Comparison of ENCODE assay signal across 18 cellular contexts in the genomic region with DNA sequence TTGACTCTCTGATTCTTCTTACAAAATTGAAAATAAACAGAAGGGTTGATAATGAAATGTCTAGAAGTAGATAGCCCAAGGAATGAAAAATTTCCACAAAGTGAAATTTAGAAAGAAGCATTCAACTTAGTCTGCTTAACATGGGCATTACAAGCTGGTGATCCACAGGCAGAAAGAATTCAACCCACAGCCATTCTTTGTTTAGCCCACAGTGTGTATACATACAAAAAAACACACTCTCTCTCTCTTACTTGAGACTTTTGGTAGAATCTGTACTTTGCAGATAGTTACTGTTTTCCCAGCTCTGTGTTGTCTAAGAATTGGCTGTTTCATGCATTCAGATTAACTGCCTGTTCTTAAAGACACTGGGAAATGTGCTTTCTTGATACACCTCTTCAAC.
DNase-seq lines count a peak whose midpoint lies in the region; ATAC-seq and TF ChIP-seq lines count a peak whose summit lies in the region.
"Had no signal": no experiment of that assay in that cellular context is flagged by ENCODE, and none has a peak within 500 bp of the region (broad histone marks: within the 10 kb centered on the region; RNA-seq: fewer than 3 reads in every experiment).

No MANE protein-coding gene starts in this region.

- H3K27me3 Mint-ChIP-seq in activated T-helper 17 cell treated with anti-CD3 and anti-CD28 coated beads, Interleukin-2, amount 50 U/mL, for 72 hours, result peaks cover 5% of the 10 kb centered on the region
- H3K27me3 Mint-ChIP-seq: B cell had no signal

- H2AFZ ChIP-seq in PC-3 (ENCODE audit: low read length), result no peak overlapping the region
- H2AFZ ChIP-seq: GM23338 had no signal

- H3K9me3 Mint-ChIP-seq in activated T-helper 17 cell treated with anti-CD3 and anti-CD28 coated beads, Interleukin-2, amount 50 U/mL, for 72 hours, result no peaks in the 10 kb centered on the region
- H3K9me3 Mint-ChIP-seq: CD8-positive, alpha-beta T cell; GM23338 had no signal

- H3F3A ChIP-seq in PC-3 (ENCODE audit: low read length, unreplicated experiment), result no peaks in the 10 kb centered on the region

- H3K4me1 Mint-ChIP-seq in activated T-helper 17 cell treated with anti-CD3 and anti-CD28 coated beads, Interleukin-2, amount 50 U/mL, for 72 hours, result no peaks in the 10 kb centered on the region
- H3K4me1 Mint-ChIP-seq: B cell had no signal

- POLR2A ChIA-PET in PC-3 (lab: Charles Lee; ENCODE audit: unreplicated experiment), result no interaction called here

- DNase-seq in AG10803 (ENCODE audit: low read depth), result peak; percentile 6
- DNase-seq in PC-3, result no peak
- peak; percentile 17 for DNase-seq in fibroblast of peridontal ligament (ENCODE audit: extremely low read depth)
- no peak for DNase-seq in omental fat pad (ENCODE audit: low spot score)
- DNase-seq in DMS114 treated with DMSO at 0.1 percent for 48 hours (lab: John Stamatoyannopoulos, UW; ENCODE audit: unreplicated experiment), result no peak
- DNase-seq in SHP77 (lab: John Stamatoyannopoulos, UW), result no peak
- DNase-seq: 8988T; CD8-positive, alpha-beta T cell; DMS 273 treated with DMSO at 0.1 percent for 48 hours; GDM1 had no signal

- H3K9me3 ChIP-seq in PC-3 (ENCODE audit: low read length), result no peaks in the 10 kb centered on the region
- H3K9me3 ChIP-seq: BLaER1 treated with 17β-estradiol and CSF1 and Interleukin-3, amounts not matched to agents 10 nM and 100 nM had no signal

- no peak overlapping the region for H3K27ac Mint-ChIP-seq in activated T-helper 17 cell treated with anti-CD3 and anti-CD28 coated beads, Interleukin-2, amount 50 U/mL, for 72 hours
- H3K27ac Mint-ChIP-seq: B cell; CD8-positive, alpha-beta T cell; GM23338 had no signal

- no peaks in the 10 kb centered on the region for H3K36me3 Mint-ChIP-seq in activated T-helper 17 cell treated with anti-CD3 and anti-CD28 coated beads, Interleukin-2, amount 50 U/mL, for 72 hours (ENCODE audit: low read depth)
- H3K36me3 Mint-ChIP-seq: CD8-positive, alpha-beta T cell had no signal

- CTCF ChIA-PET in PC-3 (lab: Charles Lee), result interaction anchor here (0.9 kb wide), 1 partner anchor 52 kb away, joined by 3 read pairs; no protein-coding TSS in a partner anchor

- H4K20me1 ChIP-seq in PC-3 (ENCODE audit: low read length), result no peaks in the 10 kb centered on the region
- H4K20me1 ChIP-seq: BLaER1 treated with 17β-estradiol and CSF1 and Interleukin-3, amounts not matched to agents 10 nM and 100 nM had no signal

- H3K4me2 ChIP-seq in PC-3 (ENCODE audit: low read length), result peak overlapping the region; percentile 12; the same call in 1 of the 2 replicates
- H3K4me2 ChIP-seq: BLaER1 treated with 17β-estradiol and CSF1 and Interleukin-3, amounts not matched to agents 10 nM and 100 nM; GM23338 had no signal

- ATAC-seq in PC-3, result peak; percentile 3; the same call in 1 of the 2 replicates
- peak; percentile 7 for ATAC-seq in omental fat pad (ENCODE audit: low FRiP score)
- ATAC-seq in GM19452 (IDR thresholded peaks at IDR 0.05; ENCODE audit: unreplicated experiment), result no peak
- no peak for ATAC-seq in activated T-helper 17 cell treated with anti-CD3 and anti-CD28 coated beads, Interleukin-2, amount 50 U/mL, for 72 hours (replicated peaks)
- ATAC-seq: CD8-positive, alpha-beta T cell; GM23338; HCT116; K562 had no signal

- no peak overlapping the region for H3K9ac ChIP-seq in PC-3 (ENCODE audit: low read length)
- H3K9ac ChIP-seq: BLaER1 treated with 17β-estradiol and CSF1 and Interleukin-3, amounts not matched to agents 10 nM and 100 nM had no signal

- H3K4me3 ChIP-seq in AG10803 (ENCODE audit: low read length), result no peak overlapping the region
- no peak overlapping the region for H3K4me3 ChIP-seq in PC-3 (ENCODE audit: low read length)
- H3K4me3 ChIP-seq: BLaER1 treated with 17β-estradiol and CSF1 and Interleukin-3, amounts not matched to agents 10 nM and 100 nM; GM23338; K562 had no signal

- H3K4me3 Mint-ChIP-seq in activated T-helper 17 cell treated with anti-CD3 and anti-CD28 coated beads, Interleukin-2, amount 50 U/mL, for 72 hours, result no peak overlapping the region
- H3K4me3 Mint-ChIP-seq: B cell; CD8-positive, alpha-beta T cell; GM23338 had no signal

- TF ChIP-seq CTCF in AG10803 (conservative IDR thresholded peaks at IDR 0.05; ENCODE audit: low read length) (no peak), PC-3 (conservative IDR thresholded peaks at IDR 0.05; ENCODE audit: low read depth, low read length) (no peak), omental fat pad (IDR thresholded peaks at IDR 0.05) (no peak)

- BruUV-seq in PC-3 (replicated peaks; lab: Mats Ljungman, UMichigan), result no TSS peak

- intact Hi-C loops in PC-3 (cut with micrococcal nuclease), result loop anchor here (1.0 to 10.0 kb wide), 7 partner anchors 22 to 314 kb away; no protein-coding TSS in a partner anchor

- no peaks in the 10 kb centered on the region for H3K27me3 ChIP-seq in PC-3 (ENCODE audit: low read length)
- H3K27me3 ChIP-seq: BLaER1 treated with 17β-estradiol and CSF1 and Interleukin-3, amounts not matched to agents 10 nM and 100 nM had no signal

- no peaks in the 10 kb centered on the region for H3K36me3 ChIP-seq in PC-3 (ENCODE audit: low read depth, low read length)
- H3K36me3 ChIP-seq: BLaER1 treated with 17β-estradiol and CSF1 and Interleukin-3, amounts not matched to agents 10 nM and 100 nM had no signal

- no peaks in the 10 kb centered on the region for H3K79me2 ChIP-seq in PC-3 (ENCODE audit: low read length)

- no peaks in the 10 kb centered on the region for H3K9me2 ChIP-seq in PC-3 (replicated peaks; ENCODE audit: low read length)

- 0 out of 2 replicates have a peak overlapping the region, but pooled peaks have one; percentile 11 for H3K27ac ChIP-seq in PC-3 (ENCODE audit: low read length)
- H3K27ac ChIP-seq: BLaER1 treated with 17β-estradiol and CSF1 and Interleukin-3, amounts not matched to agents 10 nM and 100 nM; HL-60 had no signal

- peaks cover 17% of the 10 kb centered on the region for H3K4me1 ChIP-seq in PC-3 (ENCODE audit: insufficient read depth, low read length)
- H3K4me1 ChIP-seq: BLaER1 treated with 17β-estradiol and CSF1 and Interleukin-3, amounts not matched to agents 10 nM and 100 nM had no signal

Comparison
In these comparisons a context has a peak if more than half of its experiments do, and no peak if none do; other contexts are left out.
1. DNase-seq: peak in AG10803 (single experiment) and fibroblast of peridontal ligament (single experiment); none in PC-3 (single experiment), omental fat pad (single experiment), DMS114 treated with DMSO at 0.1 percent for 48 hours (single experiment) and SHP77 (0 of 2).
2. ATAC-seq: peak in PC-3 (single experiment) and omental fat pad (single experiment); none in GM19452 (single experiment) and activated T-helper 17 cell treated with anti-CD3 and anti-CD28 coated beads, Interleukin-2, amount 50 U/mL, for 72 hours (single experiment).